Comparison of ENCODE assay signal across 25 cellular contexts in genomic region chr7:101235522-101235921, GRCh38. TPM values are rescaled to one million over a fixed set of nuclear protein-coding genes. Genes with fewer than 3 reads are reported as not detected.
DNase-seq lines count a peak whose midpoint lies in the region; ATAC-seq and TF ChIP-seq lines count a peak whose summit lies in the region.
"Had no signal": no experiment of that assay in that cellular context is flagged by ENCODE, and none has a peak within 500 bp of the region (broad histone marks: within the 10 kb centered on the region; RNA-seq: fewer than 3 reads in every experiment).

No MANE protein-coding gene starts in this region.

- peaks cover 60% of the 10 kb centered on the region for H3K4me1 ChIP-seq in BLaER1
- H3K4me1 ChIP-seq in Peyer's patch, result peaks cover 0 to 48% (median 2%) of the 10 kb centered on the region in 4 donors
- H3K4me1 ChIP-seq in rectal smooth muscle tissue (ENCODE audit: control insufficient read depth, insufficient read depth, low read length), result peaks cover 3% of the 10 kb centered on the region

- no peak for TF ChIP-seq CTCF in Peyer's patch (IDR thresholded peaks at IDR 0.05)

- peak; percentile 91 to 95 for TF ChIP-seq POLR2A in Peyer's patch (IDR thresholded peaks at IDR 0.05)

- ATAC-seq in left colon (peak; percentile 48), HG02870 (IDR thresholded peaks at IDR 0.05; ENCODE audit: unreplicated experiment) (no peak), GM18517 (IDR thresholded peaks at IDR 0.05; ENCODE audit: unreplicated experiment) (no peak)
- ATAC-seq: HCT116, T-cell had no signal

- no peaks in the 10 kb centered on the region for H3K9me3 ChIP-seq in BLaER1
- no peaks in the 10 kb centered on the region for H3K9me3 ChIP-seq in Peyer's patch

- intact Hi-C loops in left colon (cut with DNase I, micrococcal nuclease), result no loop called here

- peak overlapping the region; percentile 99 for H3K4me2 ChIP-seq in BLaER1
- H3K4me2 ChIP-seq: PC-9 had no signal

- H4K20me1 ChIP-seq in BLaER1, result peaks cover 19% of the 10 kb centered on the region; the same call in 1 of the 2 replicates

- H3K4me3 ChIP-seq in BLaER1, result peak overlapping the region; percentile 66; the same call in 1 of the 2 replicates
- peak overlapping the region in 3 of 4 donors; percentile 33 to 60 (median 60) for H3K4me3 ChIP-seq in Peyer's patch
- H3K4me3 ChIP-seq in rectal smooth muscle tissue (ENCODE audit: low read length), result peak overlapping the region; percentile 17
- H3K4me3 ChIP-seq: GM23248, PC-9 had no signal

- H3K36me3 ChIP-seq in BLaER1, result peaks cover 49% of the 10 kb centered on the region
- peaks cover 0 to 15% (median 0%) of the 10 kb centered on the region in 3 donors for H3K36me3 ChIP-seq in Peyer's patch
- peaks cover 14% of the 10 kb centered on the region for H3K36me3 ChIP-seq in rectal smooth muscle tissue (ENCODE audit: control insufficient read depth, insufficient read depth, low read length)

- H3K27me3 ChIP-seq in BLaER1, result no peaks in the 10 kb centered on the region
- no peaks in the 10 kb centered on the region for H3K27me3 ChIP-seq in Peyer's patch
- no peaks in the 10 kb centered on the region for H3K27me3 ChIP-seq in rectal smooth muscle tissue (ENCODE audit: control insufficient read depth, insufficient read depth, low read length)

- H3K9ac ChIP-seq in BLaER1 (peak overlapping the region; percentile 81), rectal smooth muscle tissue (ENCODE audit: low read length) (no peak overlapping the region)
- H3K9ac ChIP-seq: GM23248 had no signal

- DNase-seq in Peyer's patch, result peak in 2 of 3 donors; percentile 89
- DNase-seq in left colon, result peak; percentile 78 to 87
- DNase-seq in AG20443 (ENCODE audit: low spot score), result no peak
- no peak for DNase-seq in NCI-H187 (lab: John Stamatoyannopoulos, UW)
- DNase-seq: NCI-H1048, NCI-H1417, NCI-H1694, NCI-H2081, NCI-H2227 treated with DMSO at 0.1 percent for 48 hours, NCI-H526 treated with DMSO at 0.1 percent for 48 hours, PC-9, SHP77, T-cell had no signal

- H3K27ac ChIP-seq in BLaER1, result peak overlapping the region; percentile 89; the same call in 1 of the 2 replicates
- H3K27ac ChIP-seq in Peyer's patch, result peak overlapping the region in 3 of 4 donors; percentile 72 to 100 (median 98)
- H3K27ac ChIP-seq in rectal smooth muscle tissue (ENCODE audit: low read depth, low read length), result no peak overlapping the region
- H3K27ac ChIP-seq: GM23248, HL-60, PC-9 had no signal

RNA-seq across cellular contexts. Expression of gene CLDN15, which starts 2.1 kb away (rescaled TPM):
- 100 to 1,000 TPM in 3 of 4 donors, 10 to 100 TPM in 1; 94.9 to 942 (median 697) TPM for total RNA-seq in Peyer's patch
- total RNA-seq in left colon, result 10 to 100 TPM; 22.1 to 30.8 TPM

RNA-seq across cellular contexts. Expression of gene FIS1, which starts 9.4 kb away (rescaled TPM):
- total RNA-seq in Peyer's patch, result 100 to 1,000 TPM; 143 to 289 (median 231) TPM
- 100 to 1,000 TPM; 150 to 156 TPM for total RNA-seq in left colon

RNA-seq across cellular contexts. Expression of gene ZNHIT1, which starts 17.6 kb away (rescaled TPM):
- 100 to 1,000 TPM in 2 of 4 donors, 10 to 100 TPM in 2; 37.1 to 142 (median 110) TPM for total RNA-seq in Peyer's patch
- total RNA-seq in left colon, result 10 to 100 TPM; 85.3 to 92.9 TPM

RNA-seq across cellular contexts. Expression of gene PLOD3, which starts 18.1 kb away (rescaled TPM):
- total RNA-seq in Peyer's patch, result 100 to 1,000 TPM in 2 of 4 donors, 10 to 100 TPM in 2; 62.7 to 103 (median 83.7) TPM
- total RNA-seq in left colon, result 10 to 100 TPM; 81.9 to 85.9 TPM

RNA-seq across cellular contexts. Expression of gene MOGAT3, which starts 34.7 kb away (rescaled TPM):
- total RNA-seq in Peyer's patch (100 to 1,000 TPM in 2 of 4 donors, 10 to 100 TPM in 1, not detected in 1; 91.4 to 195 (median 123) TPM), left colon (10 to 100 TPM; 43.1 to 62.4 TPM)
- total RNA-seq: A172, GM23248, LHCN-M2, MCF 10A, NCI-H460, PC-9, SK-MEL-5, T-cell had no signal

Comparison
In these comparisons a context has a peak if more than half of its experiments do, and no peak if none do; other contexts are left out.
1. DNase-seq: peak in Peyer's patch (2 of 3) and left colon (2 of 2); none in AG20443 (single experiment) and NCI-H187 (0 of 2).
2. Peak in every context shown above with its lines, with median percentiles within 50 percentile points of each other: H3K4me3 ChIP-seq.